In the genomic region with DNA sequence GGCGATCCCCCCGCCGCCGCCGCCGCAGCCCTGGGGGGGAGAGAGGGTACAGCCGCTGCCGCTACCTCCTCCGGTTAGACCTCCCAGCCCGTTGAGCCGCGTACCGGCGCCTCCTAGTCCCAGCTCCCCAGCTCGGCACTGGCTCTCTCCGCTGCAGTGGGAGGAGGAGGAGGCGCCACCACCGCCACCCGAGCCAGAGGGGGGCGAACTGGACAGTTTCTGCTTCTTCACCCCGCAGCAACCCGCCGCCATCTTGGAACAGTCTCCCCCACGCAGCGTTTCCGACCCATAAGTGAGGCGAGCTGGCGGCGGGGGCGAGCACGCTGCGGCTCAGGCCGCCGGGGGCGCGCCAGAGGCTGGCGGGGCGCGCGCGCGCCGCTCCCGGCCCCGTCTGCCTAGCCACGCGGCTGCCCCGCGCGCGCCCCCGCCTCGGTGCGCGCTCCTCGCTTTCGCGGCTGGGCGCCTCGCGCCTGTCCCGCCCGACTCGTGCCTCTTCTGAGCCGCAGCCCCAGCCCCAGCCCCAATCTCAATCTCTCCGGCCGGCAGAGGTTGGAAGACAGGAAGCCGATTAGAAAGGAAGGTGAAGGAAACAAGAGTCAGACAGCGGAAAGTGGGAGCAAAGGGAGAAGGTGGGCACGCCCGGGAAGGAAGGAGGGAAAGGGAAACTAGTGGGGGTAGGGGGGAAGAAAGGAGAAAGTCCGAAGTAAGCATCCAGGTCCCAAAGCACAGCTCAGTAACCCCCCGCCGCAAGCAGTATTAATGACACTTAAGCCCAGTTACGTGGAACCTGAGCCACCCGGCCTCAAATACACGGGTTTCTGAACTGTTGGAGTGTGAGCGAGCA, we compare ENCODE assay signal across 8 cellular contexts. TPM values are rescaled to one million over a fixed set of nuclear protein-coding genes. Genes with fewer than 3 reads are reported as not detected.
DNase-seq lines count a peak whose midpoint lies in the region; ATAC-seq and TF ChIP-seq lines count a peak whose summit lies in the region.

A gene (minus strand): TSS at position 266 of the 844 bp plus-strand sequence. CDS start 14 bp downstream, at position 252.

- H3K27me3 Mint-ChIP-seq in brain, result peaks cover 23% of the 10 kb centered on the region

- peak within 1 kb of the TSS; percentile 88 to 99 (median 96) for H3K27ac Mint-ChIP-seq in brain

- H3K9me3 Mint-ChIP-seq in brain, result no peaks in the 10 kb centered on the region

- DNase-seq in NCI-H2107 (lab: John Stamatoyannopoulos, UW) (peak; percentile 66), UCSD-AML1 (lab: John Stamatoyannopoulos, UW; ENCODE audit: unreplicated experiment) (peak; percentile 75)

- H3K27ac ChIP-seq in 22Rv1, result peak within 1 kb of the TSS; percentile 75

- peak within 1 kb of the TSS; percentile 94 for H3K4me2 ChIP-seq in skeletal muscle satellite cell (ENCODE audit: low read length)

- H3K4me1 ChIP-seq in skeletal muscle satellite cell (ENCODE audit: control insufficient read depth, insufficient read depth, low read length), result peaks cover 4% of the 10 kb centered on the region

- peak; percentile 39 for ATAC-seq in HG03060 (IDR thresholded peaks at IDR 0.05; ENCODE audit: low read depth, unreplicated experiment)

- H3K4me3 ChIP-seq in iPS-18c (ENCODE audit: insufficient read depth, low read depth, low read length) (peak within 1 kb of the TSS; percentile 77), skeletal muscle satellite cell (ENCODE audit: low read length) (peak within 1 kb of the TSS; percentile 86)

- no peaks in the 10 kb centered on the region for H3K9me3 ChIP-seq in iPS-18c (ENCODE audit: control insufficient read depth, insufficient read depth, low read length)
- H3K9me3 ChIP-seq in skeletal muscle satellite cell (replicated peaks; ENCODE audit: low read length), result no peaks in the 10 kb centered on the region

- H3K4me3 Mint-ChIP-seq in brain, result peak within 1 kb of the TSS; percentile 95 to 99 (median 96)

- no peak for TF ChIP-seq CTCF in 22Rv1 (IDR thresholded peaks at IDR 0.05)
- peak in 1 of 2 experiments; percentile 20 for TF ChIP-seq CTCF in brain (conservative IDR thresholded peaks at IDR 0.05)

- TF ChIP-seq POLR2A in GM18526 (IDR thresholded peaks at IDR 0.05; ENCODE audit: extremely low read depth, insufficient read length), result peak; percentile 81

- no peaks in the 10 kb centered on the region for H3K36me3 Mint-ChIP-seq in brain

- H3K4me1 Mint-ChIP-seq in brain, result peaks cover 70% of the 10 kb centered on the region

- peaks cover 2% of the 10 kb centered on the region for H3K27me3 ChIP-seq in skeletal muscle satellite cell (ENCODE audit: control insufficient read depth, insufficient read depth, low read length)

- peak within 1 kb of the TSS; percentile 93 for H3K9ac ChIP-seq in skeletal muscle satellite cell (ENCODE audit: low read depth, low read length)

- H3K36me3 ChIP-seq in skeletal muscle satellite cell (ENCODE audit: insufficient read depth, low read length), result no peaks in the 10 kb centered on the region

RNA-seq across cellular contexts. Expression of the gene that starts here (rescaled TPM):
- polyA plus RNA-seq in brain (ENCODE audit: insufficient read depth, low read depth, low replicate concordance), result 1.4 TPM
- 14.4 and 19.3 TPM in 2 replicates for total RNA-seq in skeletal muscle satellite cell (2012; rRNA removed)

Comparison
In these comparisons a context has a peak if more than half of its experiments do, and no peak if none do; other contexts are left out.
1. Peak in every context shown above with its lines: DNase-seq, ATAC-seq, H3K4me3 ChIP-seq and H3K27ac ChIP-seq.